Comparison of ENCODE assay signal across 19 cellular contexts in the genomic region with DNA sequence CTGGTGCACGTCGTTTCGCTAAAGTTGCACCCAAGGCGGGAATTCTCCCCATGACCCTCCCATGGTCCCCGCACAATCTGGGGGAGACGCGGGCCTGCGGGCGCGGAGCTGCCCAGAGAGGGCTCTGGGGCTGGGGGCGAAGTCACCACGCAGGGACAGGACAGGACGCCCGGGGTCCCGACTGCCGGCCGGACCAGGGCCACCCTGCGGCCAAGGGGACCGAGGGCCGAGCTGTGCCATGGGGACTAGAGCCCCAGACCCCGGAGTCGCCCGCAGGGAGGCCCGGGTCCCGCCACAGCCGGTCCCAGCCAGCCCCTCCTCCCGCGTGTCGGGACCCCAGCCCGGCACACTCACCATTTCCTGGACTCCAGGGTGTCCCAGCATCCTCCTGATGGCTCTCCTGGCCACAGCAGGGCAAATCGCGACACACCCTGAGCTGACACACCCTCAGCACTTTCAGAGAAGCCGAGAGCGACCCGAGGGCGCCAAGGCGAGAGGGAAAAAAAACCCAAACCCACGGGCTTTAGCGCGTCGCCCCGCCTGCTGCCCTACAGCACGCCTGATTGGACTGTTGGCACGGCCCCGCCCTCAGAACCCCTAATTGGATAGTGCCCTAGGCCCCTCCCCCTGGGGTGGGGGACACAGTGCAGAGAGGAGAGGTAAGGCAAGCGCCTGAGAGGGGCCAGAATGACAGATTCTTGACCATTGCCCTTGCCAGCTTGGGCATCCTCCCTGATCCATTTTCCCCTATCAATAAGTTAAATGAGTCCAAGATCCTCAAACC. TPM values are rescaled to one million over a fixed set of nuclear protein-coding genes. Genes with fewer than 3 reads are reported as not detected.
DNase-seq lines count a peak whose midpoint lies in the region; FAIRE-seq and TF ChIP-seq lines count a peak whose summit lies in the region.
"Had no signal": no experiment of that assay in that cellular context is flagged by ENCODE, and none has a peak within 500 bp of the region (broad histone marks: within the 10 kb centered on the region; RNA-seq: fewer than 3 reads in every experiment).

No MANE protein-coding gene starts in this region.

- in situ Hi-C loops in transverse colon (cut with MboI; ENCODE audit: low pct_ligation_motif_present in 1 of 4, low pct_unique_long_range_greater_than_20kb in 1 of 4, low sequenced_read_pairs in 3 of 4): no loop called here

- TF ChIP-seq POLR2A in transverse colon (IDR thresholded peaks at IDR 0.05): no peak

- H3K4me3 ChIP-seq in adipocyte (ENCODE audit: low read length) (peak overlapping the region; percentile 29), kidney (ENCODE audit: low read length in 2 of 2) (no peak overlapping the region), liver (ENCODE audit: low read depth in 1 of 3, low read length in 3 of 3) (peak overlapping the region in 2 of 3 donors; percentile 14 to 26), transverse colon (no peak overlapping the region)

- intact Hi-C loops in kidney (cut with DNase I) (no loop called here), transverse colon (cut with DNase I; ENCODE audit: low total_unique reads) (no loop called here)

- no peak overlapping the region for H3K9ac ChIP-seq in adipocyte (ENCODE audit: low read length)
- no peak overlapping the region for H3K9ac ChIP-seq in kidney (ENCODE audit: low read length in 2 of 2)
- H3K9ac ChIP-seq in liver (ENCODE audit: low read depth in 1 of 2, low read length in 2 of 2): no peak overlapping the region

- H3K27ac ChIP-seq in kidney (ENCODE audit: low read depth in 2 of 2, low read length in 2 of 2) (no peak overlapping the region), liver (ENCODE audit: low read depth in 1 of 2, low read length in 2 of 2) (no peak overlapping the region), transverse colon (no peak overlapping the region)

- FAIRE-seq in kidney (lab: Jason Lieb, UNC): no peak
- FAIRE-seq: D721Med, GM12892, H54, HTR-8/SVneo had no signal

- WGBS in liver: 72% methylated on average over 46 of the region's 46 CpGs
- 94 to 100% methylated on average over 4 to 37 of the region's 46 CpGs for whole genome bisulfite sequencing in transverse colon (ENCODE audit: low coverage in 1 of 2), 2 donors

- H3K4me1 ChIP-seq in adipocyte (ENCODE audit: control insufficient read depth, insufficient read depth, low read length): no peaks in the 10 kb centered on the region
- no peaks in the 10 kb centered on the region for H3K4me1 ChIP-seq in kidney (ENCODE audit: control insufficient read depth in 1 of 2, insufficient read depth in 1 of 2, low read depth in 1 of 2, low read length in 2 of 2)
- no peaks in the 10 kb centered on the region for H3K4me1 ChIP-seq in liver (ENCODE audit: control insufficient read depth in 4 of 4, insufficient read depth in 4 of 4, low read length in 3 of 4)
- H3K4me1 ChIP-seq in transverse colon: no peaks in the 10 kb centered on the region

- H3K36me3 ChIP-seq in adipocyte (ENCODE audit: control insufficient read depth, insufficient read depth, low read length, severe bottlenecking): peaks cover 27% of the 10 kb centered on the region
- H3K36me3 ChIP-seq in kidney (ENCODE audit: control insufficient read depth in 1 of 2, insufficient read depth in 2 of 2, low read length in 2 of 2): peaks cover 6 to 9% of the 10 kb centered on the region in 2 donors
- H3K36me3 ChIP-seq in liver (ENCODE audit: control insufficient read depth in 4 of 4, insufficient read depth in 3 of 4, low read depth in 1 of 4, low read length in 3 of 4): peaks cover 0 to 14% (median 11%) of the 10 kb centered on the region in 4 donors
- peaks cover 0 to 12% (median 5%) of the 10 kb centered on the region in 4 donors for H3K36me3 ChIP-seq in transverse colon

- TF ChIP-seq CTCF in kidney (IDR thresholded peaks at IDR 0.05; ENCODE audit: borderline replicate concordance, extremely low read depth, insufficient read depth) (no peak), liver (IDR thresholded peaks at IDR 0.05; ENCODE audit: low read depth, low read length, missing input control) (no peak), transverse colon (IDR thresholded peaks at IDR 0.05) (no peak)

- H3K27me3 ChIP-seq in adipocyte (replicated peaks; ENCODE audit: control insufficient read depth, insufficient read depth, low read length) (no peaks in the 10 kb centered on the region), liver (ENCODE audit: control insufficient read depth in 4 of 4, insufficient read depth in 4 of 4, low read length in 3 of 4) (no peaks in the 10 kb centered on the region), transverse colon (no peaks in the 10 kb centered on the region)

- TF ChIP-seq EP300 in transverse colon (IDR thresholded peaks at IDR 0.05; ENCODE audit: low read depth): no peak

- no peak for TF ChIP-seq RAD21 in liver (IDR thresholded peaks at IDR 0.05)

- DNase-seq in D341Med (ENCODE audit: low spot score): peak; percentile 30
- no peak for DNase-seq in adipocyte (ENCODE audit: low read depth)
- peak; percentile 67 for DNase-seq in kidney
- no peak for DNase-seq in DMS 273 (lab: John Stamatoyannopoulos, UW; ENCODE audit: unreplicated experiment)
- no peak for DNase-seq in transverse colon
- no peak for DNase-seq in Kasumi-1 (lab: John Stamatoyannopoulos, UW)
- no peak for DNase-seq in KG1 (lab: John Stamatoyannopoulos, UW)
- DNase-seq: 8988T; ACHN; C1 segment of cervical spinal cord; CD4-positive, alpha-beta T cell; DND-41; GDM1; KBM-7 had no signal

- H3K9me3 ChIP-seq in adipocyte (ENCODE audit: control insufficient read depth, low read length) (peaks cover 81% of the 10 kb centered on the region), kidney (ENCODE audit: control insufficient read depth in 1 of 2, low read length in 2 of 2) (peaks cover 4 to 30% of the 10 kb centered on the region in 2 donors), liver (ENCODE audit: control insufficient read depth in 4 of 4, low read length in 3 of 4) (peaks cover 31 to 67% (median 42%) of the 10 kb centered on the region in 4 donors), transverse colon (peaks cover 42 to 53% of the 10 kb centered on the region in 2 donors)

TF ChIP-seq in liver, 16 proteins besides CTCF, POLR2A, EP300 and RAD21 (continues in another document):
- no peak for TF ChIP-seq GABPA (IDR thresholded peaks at IDR 0.05 in 1 of 2, conservative IDR thresholded peaks at IDR 0.05 in 1 of 2)
- TF ChIP-seq HNF4A (conservative IDR thresholded peaks at IDR 0.05): no peak
- TF ChIP-seq FOXA1 (IDR thresholded peaks at IDR 0.05): no peak
- no peak for TF ChIP-seq EGR1 (IDR thresholded peaks at IDR 0.05; ENCODE audit: low read depth in 2 of 2)
- TF ChIP-seq, protein P1, sequence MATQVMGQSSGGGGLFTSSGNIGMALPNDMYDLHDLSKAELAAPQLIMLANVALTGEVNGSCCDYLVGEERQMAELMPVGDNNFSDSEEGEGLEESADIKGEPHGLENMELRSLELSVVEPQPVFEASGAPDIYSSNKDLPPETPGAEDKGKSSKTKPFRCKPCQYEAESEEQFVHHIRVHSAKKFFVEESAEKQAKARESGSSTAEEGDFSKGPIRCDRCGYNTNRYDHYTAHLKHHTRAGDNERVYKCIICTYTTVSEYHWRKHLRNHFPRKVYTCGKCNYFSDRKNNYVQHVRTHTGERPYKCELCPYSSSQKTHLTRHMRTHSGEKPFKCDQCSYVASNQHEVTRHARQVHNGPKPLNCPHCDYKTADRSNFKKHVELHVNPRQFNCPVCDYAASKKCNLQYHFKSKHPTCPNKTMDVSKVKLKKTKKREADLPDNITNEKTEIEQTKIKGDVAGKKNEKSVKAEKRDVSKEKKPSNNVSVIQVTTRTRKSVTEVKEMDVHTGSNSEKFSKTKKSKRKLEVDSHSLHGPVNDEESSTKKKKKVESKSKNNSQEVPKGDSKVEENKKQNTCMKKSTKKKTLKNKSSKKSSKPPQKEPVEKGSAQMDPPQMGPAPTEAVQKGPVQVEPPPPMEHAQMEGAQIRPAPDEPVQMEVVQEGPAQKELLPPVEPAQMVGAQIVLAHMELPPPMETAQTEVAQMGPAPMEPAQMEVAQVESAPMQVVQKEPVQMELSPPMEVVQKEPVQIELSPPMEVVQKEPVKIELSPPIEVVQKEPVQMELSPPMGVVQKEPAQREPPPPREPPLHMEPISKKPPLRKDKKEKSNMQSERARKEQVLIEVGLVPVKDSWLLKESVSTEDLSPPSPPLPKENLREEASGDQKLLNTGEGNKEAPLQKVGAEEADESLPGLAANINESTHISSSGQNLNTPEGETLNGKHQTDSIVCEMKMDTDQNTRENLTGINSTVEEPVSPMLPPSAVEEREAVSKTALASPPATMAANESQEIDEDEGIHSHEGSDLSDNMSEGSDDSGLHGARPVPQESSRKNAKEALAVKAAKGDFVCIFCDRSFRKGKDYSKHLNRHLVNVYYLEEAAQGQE (IDR thresholded peaks at IDR 0.05): no peak
- TF ChIP-seq, protein P2, sequence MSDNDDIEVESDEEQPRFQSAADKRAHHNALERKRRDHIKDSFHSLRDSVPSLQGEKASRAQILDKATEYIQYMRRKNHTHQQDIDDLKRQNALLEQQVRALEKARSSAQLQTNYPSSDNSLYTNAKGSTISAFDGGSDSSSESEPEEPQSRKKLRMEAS (IDR thresholded peaks at IDR 0.05): no peak
- no peak for TF ChIP-seq SP1 (IDR thresholded peaks at IDR 0.05)
- TF ChIP-seq JUND (IDR thresholded peaks at IDR 0.05): no peak
- TF ChIP-seq, protein P3, sequence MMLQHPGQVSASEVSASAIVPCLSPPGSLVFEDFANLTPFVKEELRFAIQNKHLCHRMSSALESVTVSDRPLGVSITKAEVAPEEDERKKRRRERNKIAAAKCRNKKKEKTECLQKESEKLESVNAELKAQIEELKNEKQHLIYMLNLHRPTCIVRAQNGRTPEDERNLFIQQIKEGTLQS (IDR thresholded peaks at IDR 0.05): no peak
- TF ChIP-seq, protein P4, sequence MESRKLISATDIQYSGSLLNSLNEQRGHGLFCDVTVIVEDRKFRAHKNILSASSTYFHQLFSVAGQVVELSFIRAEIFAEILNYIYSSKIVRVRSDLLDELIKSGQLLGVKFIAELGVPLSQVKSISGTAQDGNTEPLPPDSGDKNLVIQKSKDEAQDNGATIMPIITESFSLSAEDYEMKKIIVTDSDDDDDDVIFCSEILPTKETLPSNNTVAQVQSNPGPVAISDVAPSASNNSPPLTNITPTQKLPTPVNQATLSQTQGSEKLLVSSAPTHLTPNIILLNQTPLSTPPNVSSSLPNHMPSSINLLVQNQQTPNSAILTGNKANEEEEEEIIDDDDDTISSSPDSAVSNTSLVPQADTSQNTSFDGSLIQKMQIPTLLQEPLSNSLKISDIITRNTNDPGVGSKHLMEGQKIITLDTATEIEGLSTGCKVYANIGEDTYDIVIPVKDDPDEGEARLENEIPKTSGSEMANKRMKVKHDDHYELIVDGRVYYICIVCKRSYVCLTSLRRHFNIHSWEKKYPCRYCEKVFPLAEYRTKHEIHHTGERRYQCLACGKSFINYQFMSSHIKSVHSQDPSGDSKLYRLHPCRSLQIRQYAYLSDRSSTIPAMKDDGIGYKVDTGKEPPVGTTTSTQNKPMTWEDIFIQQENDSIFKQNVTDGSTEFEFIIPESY (IDR thresholded peaks at IDR 0.05): no peak
- no peak for TF ChIP-seq RXRA (IDR thresholded peaks at IDR 0.05)
- no peak for TF ChIP-seq FOXA2 (IDR thresholded peaks at IDR 0.05)

RNA-seq across cellular contexts. Expression of a gene that starts 28.6 kb away (rescaled TPM):
- 35.5 TPM for total RNA-seq in kidney
- 27.1 TPM for polyA plus RNA-seq in kidney (ENCODE audit: insufficient read depth, low read depth, low replicate concordance)
- total RNA-seq in liver: 10 to 100 TPM in 1 of 2 donors, 1 to 10 TPM in 1; 7.1 to 17.9 TPM
- polyA plus RNA-seq in liver: 1 to 10 TPM; 4.1 to 6.6 TPM
- 10 to 100 TPM in 3 of 4 donors, 1 to 10 TPM in 1; 7.5 to 44.4 (median 23.5) TPM for total RNA-seq in transverse colon

Comparison
In these comparisons a context has a peak if more than half of its experiments do, and no peak if none do; other contexts are left out.
1. DNase-seq: peak in D341Med (single experiment) and kidney (single experiment); none in adipocyte (single experiment), DMS 273 (single experiment), transverse colon (single experiment), Kasumi-1 (0 of 2) and KG1 (single experiment).
2. H3K4me3 ChIP-seq: peak in adipocyte (single experiment) and liver (2 of 3); none in kidney (0 of 2) and transverse colon (0 of 4).